Comparison of ENCODE assay signal across 9 cellular contexts in the genomic region with DNA sequence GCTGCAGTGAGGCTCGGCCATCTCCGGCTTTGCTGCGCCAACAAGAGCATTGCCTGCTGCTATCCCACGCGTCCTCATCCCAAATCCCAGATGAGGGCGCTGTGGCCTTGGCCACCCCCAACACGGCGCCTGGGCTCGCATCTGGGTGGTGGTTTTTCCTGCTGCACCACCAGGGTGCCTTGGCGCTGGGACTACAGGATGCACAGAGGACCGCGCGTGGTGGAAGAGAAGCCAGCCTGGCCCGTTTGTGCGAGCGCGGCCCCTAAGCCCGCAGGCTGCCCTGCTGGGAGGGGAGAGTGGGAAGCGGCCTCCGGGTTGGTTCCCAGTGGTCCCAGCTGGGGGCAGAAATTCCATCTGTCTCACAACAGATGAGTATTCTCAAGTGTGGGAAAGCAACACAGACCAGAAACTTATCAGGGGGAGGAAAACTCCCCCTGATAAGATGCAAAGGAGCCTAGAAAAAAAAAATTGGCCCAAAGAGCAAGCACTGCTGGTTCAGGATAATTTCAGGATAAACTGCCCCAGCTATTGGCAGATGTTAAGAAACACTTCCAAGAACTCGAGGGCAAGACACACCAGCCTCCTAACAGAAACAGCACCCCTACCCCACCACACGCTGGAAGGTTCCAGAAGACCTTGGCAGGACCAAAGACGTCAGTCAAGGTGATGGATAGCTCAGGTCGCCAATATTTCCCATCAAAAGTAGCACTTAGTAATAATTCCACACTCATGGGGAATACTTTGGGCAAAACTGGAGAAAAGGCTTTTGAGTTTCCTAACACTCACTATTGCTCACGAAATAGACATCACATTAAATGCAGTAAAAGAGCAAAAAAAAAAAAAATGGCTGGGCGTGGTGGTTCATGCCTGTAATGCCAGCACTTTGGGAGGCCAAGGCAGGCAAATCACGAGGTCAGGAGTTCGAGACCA.
A peak's percentile ranks its signal among the peaks of the same experiment; 100 is the strongest.
DNase-seq lines count a peak whose midpoint lies in the region; ATAC-seq and TF ChIP-seq lines count a peak whose summit lies in the region.
"Had no signal": no experiment of that assay in that cellular context is flagged by ENCODE, and none has a peak within 500 bp of the region (broad histone marks: within the 10 kb centered on the region; RNA-seq: fewer than 3 reads in every experiment).

No MANE protein-coding gene starts in this region.

- H3K36me3 Mint-ChIP-seq in T-helper 2 cell treated with Interferon-gamma antibody and Interleukin-4, amounts not matched to agents 5 μg/mL and 100 μg/mL, for 36 hours (ENCODE audit: low read depth): no peaks in the 10 kb centered on the region

- no peak for TF ChIP-seq POLR2A in vagina (IDR thresholded peaks at IDR 0.05)

- intact Hi-C loops in vagina (cut with DNase I): loop anchor here (5.0 kb wide), 1 partner anchor 155 kb away; no protein-coding TSS in a partner anchor

- H3K36me3 ChIP-seq in vagina: no peaks in the 10 kb centered on the region

- no peak for ATAC-seq in GM21825 (IDR thresholded peaks at IDR 0.05; ENCODE audit: unreplicated experiment)
- no peak for ATAC-seq in GM19452 (IDR thresholded peaks at IDR 0.05; ENCODE audit: unreplicated experiment)

- H3K27me3 Mint-ChIP-seq in T-helper 2 cell treated with Interferon-gamma antibody and Interleukin-4, amounts not matched to agents 5 μg/mL and 100 μg/mL, for 36 hours (ENCODE audit: low read depth): no peaks in the 10 kb centered on the region

- peak overlapping the region; percentile 16 for H3K27ac ChIP-seq in vagina

- no peak overlapping the region for H3K4me3 Mint-ChIP-seq in T-helper 2 cell treated with Interferon-gamma antibody and Interleukin-4, amounts not matched to agents 5 μg/mL and 100 μg/mL, for 36 hours
- H3K4me3 Mint-ChIP-seq: B cell had no signal

- no peaks in the 10 kb centered on the region for H3K4me1 Mint-ChIP-seq in T-helper 2 cell treated with Interferon-gamma antibody and Interleukin-4, amounts not matched to agents 5 μg/mL and 100 μg/mL, for 36 hours (ENCODE audit: low read depth)
- H3K4me1 Mint-ChIP-seq: B cell had no signal

- H3K9me3 Mint-ChIP-seq in T-helper 2 cell treated with Interferon-gamma antibody and Interleukin-4, amounts not matched to agents 5 μg/mL and 100 μg/mL, for 36 hours: no peaks in the 10 kb centered on the region

- H3K27me3 ChIP-seq in vagina: no peaks in the 10 kb centered on the region

- no peak overlapping the region for H3K27ac Mint-ChIP-seq in T-helper 2 cell treated with Interferon-gamma antibody and Interleukin-4, amounts not matched to agents 5 μg/mL and 100 μg/mL, for 36 hours
- H3K27ac Mint-ChIP-seq: B cell had no signal

- peak; percentile 42 for DNase-seq in NCI-H82 (lab: John Stamatoyannopoulos, UW)
- no peak for DNase-seq in NCI-H82 treated with DMSO at 0.1 percent for 48 hours (lab: John Stamatoyannopoulos, UW; ENCODE audit: unreplicated experiment)
- DNase-seq in epithelial cell of esophagus (ENCODE audit: low read depth): peak; percentile 87
- peak; percentile 91 to 93 for DNase-seq in lung microvascular endothelial cell (ENCODE audit: low read depth in 2 of 2)
- no peak for DNase-seq in vagina (ENCODE audit: extremely low spot score in 2 of 2)
- no peak for DNase-seq in T-helper 2 cell treated with Interferon-gamma antibody and Interleukin-4, amounts not matched to agents 5 μg/mL and 100 μg/mL, for 36 hours (ENCODE audit: low spot score)

- H3K4me1 ChIP-seq in vagina: peaks cover 16% of the 10 kb centered on the region

- H3K4me3 ChIP-seq in epithelial cell of esophagus (ENCODE audit: low read length): no peak overlapping the region
- peak overlapping the region in 1 of 2 donors; percentile 13 for H3K4me3 ChIP-seq in vagina

- H3K9me3 ChIP-seq in vagina: no peaks in the 10 kb centered on the region

- TF ChIP-seq CTCF in epithelial cell of esophagus (IDR thresholded peaks at IDR 0.05; ENCODE audit: insufficient read depth, low read depth, low read length, missing control alignments): peak; percentile 61
- TF ChIP-seq CTCF in vagina (IDR thresholded peaks at IDR 0.05): peak in 2 of 3 experiments; percentile 32 to 71

Comparison
In these comparisons a context has a peak if more than half of its experiments do, and no peak if none do; other contexts are left out.
1. DNase-seq: peak in NCI-H82 (single experiment), epithelial cell of esophagus (single experiment) and lung microvascular endothelial cell (2 of 2); none in NCI-H82 treated with DMSO at 0.1 percent for 48 hours (single experiment), vagina (0 of 2) and T-helper 2 cell treated with Interferon-gamma antibody and Interleukin-4, amounts not matched to agents 5 μg/mL and 100 μg/mL, for 36 hours (single experiment).